Comparison of ENCODE assay signal across 1 cellular context in genomic region chr4:93657527-93657926, GRCh38.
A peak's percentile ranks its signal among the peaks of the same experiment; 100 is the strongest.
TF ChIP-seq lines count a peak whose summit lies in the region.

No MANE protein-coding gene starts in this region.

TF ChIP-seq in GM12878, 131 proteins besides CTCF, POLR2A, EP300 and RAD21 (continued from another document):
- TF ChIP-seq HSF1 (IDR thresholded peaks at IDR 0.05; ENCODE audit: low read depth, low read length) (no peak), ATF2 (IDR thresholded peaks at IDR 0.05; ENCODE audit: low read length) (0 out of 2 replicates have a peak, but pooled peaks have one; percentile 37), IRF4 (IDR thresholded peaks at IDR 0.05; ENCODE audit: low read depth, low read length) (peak; percentile 78; the same call in 1 of the 2 replicates), RUNX3 (IDR thresholded peaks at IDR 0.05; ENCODE audit: low read length) (peak; percentile 80), TCF7 (IDR thresholded peaks at IDR 0.05; ENCODE audit: borderline replicate concordance) (peak; percentile 96), ZBTB11 (CRISPR knock-in tag; IDR thresholded peaks at IDR 0.05) (no peak), BCL11A (IDR thresholded peaks at IDR 0.05; ENCODE audit: low read depth, low read length) (peak; percentile 62; the same call in 1 of the 2 replicates), DPF2 (IDR thresholded peaks at IDR 0.05) (0 out of 2 replicates have a peak, but pooled peaks have one; percentile 22), PRDM15 (CRISPR knock-in tag; IDR thresholded peaks at IDR 0.05) (no peak), JUNB (IDR thresholded peaks at IDR 0.05) (peak; percentile 95), STAT1 (conservative IDR thresholded peaks at IDR 0.05) (no peak)
